7 cellular contexts compared by ENCODE assay signal in genomic region chr5:139664273-139664693, GRCh38. TPM values are rescaled to one million over a fixed set of nuclear protein-coding genes. Genes with fewer than 3 reads are reported as not detected.
DNase-seq lines count a peak whose midpoint lies in the region; ATAC-seq and TF ChIP-seq lines count a peak whose summit lies in the region.

No MANE protein-coding gene starts in this region.

- 65 to 77% methylated on average over 9 of the region's 9 CpGs for WGBS in thyroid gland, 2 donors

- peak; percentile 47 for ATAC-seq in GM19452 (IDR thresholded peaks at IDR 0.05; ENCODE audit: unreplicated experiment)
- peak; percentile 53 for ATAC-seq in HG03280 (IDR thresholded peaks at IDR 0.05; ENCODE audit: unreplicated experiment)
- no peak for ATAC-seq in sciatic nerve
- ATAC-seq in esophagus mucosa, result no peak

- H3K27me3 ChIP-seq in thyroid gland, result no peaks in the 10 kb centered on the region

- intact Hi-C loops in thyroid gland (cut with DNase I) (no loop called here), sciatic nerve (cut with DNase I) (no loop called here)

- H3K9me3 ChIP-seq in thyroid gland, result no peaks in the 10 kb centered on the region

- TF ChIP-seq POLR2A in thyroid gland (IDR thresholded peaks at IDR 0.05), result no peak

- H3K36me3 ChIP-seq in thyroid gland, result no peaks in the 10 kb centered on the region

- no peak overlapping the region for H3K4me3 ChIP-seq in thyroid gland (replicated peaks in 1 of 3)

- H3K27ac ChIP-seq in cingulate gyrus (ENCODE audit: low read depth, low read length) (peak overlapping the region; percentile 95), thyroid gland (peak overlapping the region in 2 of 3 donors; percentile 92)

- TF ChIP-seq CTCF in thyroid gland (IDR thresholded peaks at IDR 0.05), result no peak

- DNase-seq in thyroid gland (no peak), sciatic nerve (ENCODE audit: low spot score) (no peak)
- no peak for DNase-seq in activated effector memory CD4-positive, alpha-beta T cell treated with Interleukin-2 at 50 U/mL for 16 hours

- H3K4me1 ChIP-seq in thyroid gland, result peaks cover 84 to 97% of the 10 kb centered on the region in 2 donors

RNA-seq across cellular contexts. Expression of gene CXXC5, which starts 16.1 kb away (rescaled TPM):
- total RNA-seq in thyroid gland, result 10 to 100 TPM; 52.3 to 81.8 (median 62.6) TPM
- total RNA-seq in sciatic nerve, result 62.7 TPM
- total RNA-seq in esophagus mucosa, result 22.6 TPM

Comparison
In these comparisons a context has a peak if more than half of its experiments do, and no peak if none do; other contexts are left out.
1. ATAC-seq: peak in GM19452 (single experiment) and HG03280 (single experiment); none in sciatic nerve (single experiment) and esophagus mucosa (single experiment).